In genomic region chr10:51357170-51357569, GRCh38 we compare ENCODE assay signal across 26 cellular contexts.
"Had no signal": no experiment of that assay in that cellular context is flagged by ENCODE, and none has a peak within 500 bp of the region (broad histone marks: within the 10 kb centered on the region; RNA-seq: fewer than 3 reads in every experiment).

No MANE protein-coding gene starts in this region.

- H3K4me1 ChIP-seq: colonic mucosa, esophagus muscularis mucosa, esophagus squamous epithelium, foreskin keratinocyte, gastroesophageal sphincter, heart right ventricle had no signal

- H3K9me3 ChIP-seq: colonic mucosa, esophagus muscularis mucosa, esophagus squamous epithelium, gastrocnemius medialis, gastroesophageal sphincter had no signal

- H3K36me3 ChIP-seq: colonic mucosa, esophagus muscularis mucosa, esophagus squamous epithelium, gastrocnemius medialis, gastroesophageal sphincter, heart left ventricle, heart right ventricle had no signal

- ATAC-seq: effector memory CD8-positive, alpha-beta T cell; esophagus mucosa; foreskin keratinocyte; gastrocnemius medialis; gastroesophageal sphincter; heart left ventricle; heart right ventricle had no signal

- DNase-seq: colonic mucosa; cortex of kidney; dermis blood vessel endothelial cell; dorsolateral prefrontal cortex; effector CD4-positive, alpha-beta T cell; effector CD8-positive, alpha-beta T cell; effector memory CD4-positive, alpha-beta T cell; effector memory CD8-positive, alpha-beta T cell; endodermal cell; erythroblast; esophagus squamous epithelium; foreskin keratinocyte; foreskin melanocyte; gastrocnemius medialis; glutamatergic neuron; head of caudate nucleus; heart left ventricle; heart right ventricle had no signal

- H3K4me3 ChIP-seq: colonic mucosa, coronary artery, dorsolateral prefrontal cortex, esophagus muscularis mucosa, esophagus squamous epithelium, gastrocnemius medialis, gastroesophageal sphincter, heart left ventricle, heart right ventricle had no signal

- H3K27ac ChIP-seq: colonic mucosa, coronary artery, dorsolateral prefrontal cortex, epithelial cell of prostate, esophagus muscularis mucosa, esophagus squamous epithelium, foreskin keratinocyte, gastrocnemius medialis, gastroesophageal sphincter, heart left ventricle, heart right ventricle had no signal

- H3K27me3 ChIP-seq: colonic mucosa, dorsolateral prefrontal cortex, esophagus muscularis mucosa, esophagus squamous epithelium, foreskin keratinocyte, gastrocnemius medialis, gastroesophageal sphincter, heart left ventricle, heart right ventricle had no signal

- FAIRE-seq: endometrium, endothelial cell of umbilical vein, frontal cortex had no signal
